In genomic region chr18:59516356-59517155, GRCh38 we compare ENCODE assay signal across 8 cellular contexts.
DNase-seq lines count a peak whose midpoint lies in the region; ATAC-seq and TF ChIP-seq lines count a peak whose summit lies in the region.
"Had no signal": no experiment of that assay in that cellular context is flagged by ENCODE, and none has a peak within 500 bp of the region (broad histone marks: within the 10 kb centered on the region; RNA-seq: fewer than 3 reads in every experiment).

No MANE protein-coding gene starts in this region.

- no peaks in the 10 kb centered on the region for H3K36me3 ChIP-seq in thyroid gland
- no peaks in the 10 kb centered on the region for H3K36me3 ChIP-seq in stomach

- WGBS in thyroid gland, 2 donors: 4 to 10% methylated on average over 6 of the region's 6 CpGs
- WGBS in stomach, 5 donors: 4 to 7% (median 5%) methylated on average over 6 of the region's 6 CpGs

- no peak for TF ChIP-seq CTCF in thyroid gland (IDR thresholded peaks at IDR 0.05)
- no peak for TF ChIP-seq CTCF in stomach (IDR thresholded peaks at IDR 0.05)

- no peak for ATAC-seq in HG03025 (IDR thresholded peaks at IDR 0.05; ENCODE audit: low FRiP score, unreplicated experiment)

- intact Hi-C loops in thyroid gland (cut with DNase I) (loop anchor here (10.0 kb wide), 1 partner anchor 52 kb away; no protein-coding TSS in a partner anchor), stomach (cut with DNase I; ENCODE audit: low total_unique reads) (no loop called here)

- no peak for TF ChIP-seq POLR2A in thyroid gland (IDR thresholded peaks at IDR 0.05)
- no peak for TF ChIP-seq POLR2A in stomach (IDR thresholded peaks at IDR 0.05)

- peak overlapping the region; percentile 40 to 71 (median 68) for H3K27ac ChIP-seq in thyroid gland
- no peak overlapping the region for H3K27ac ChIP-seq in stomach
- H3K27ac ChIP-seq: HL-60 had no signal

- H3K4me1 ChIP-seq in thyroid gland: peaks cover 26 to 31% of the 10 kb centered on the region in 2 donors
- peaks cover 0 to 25% (median 14%) of the 10 kb centered on the region in 4 donors for H3K4me1 ChIP-seq in stomach

- peak; percentile 41 for DNase-seq in HS-27A (ENCODE audit: low read depth)
- peak; percentile 32 for DNase-seq in amniotic stem cell (lab: John Stamatoyannopoulos, UW)
- DNase-seq in islet precursor cell: peak; percentile 95
- peak; percentile 80 to 82 for DNase-seq in thyroid gland
- no peak for DNase-seq in stomach
- no peak for DNase-seq in hypothalamus (lab: John Stamatoyannopoulos, UW)

- H3K4me3 ChIP-seq in thyroid gland (replicated peaks in 1 of 3) (no peak overlapping the region), stomach (no peak overlapping the region)

- no peaks in the 10 kb centered on the region for H3K27me3 ChIP-seq in thyroid gland
- H3K27me3 ChIP-seq in stomach: peaks cover 0 to 42% (median 0%) of the 10 kb centered on the region in 3 donors

- H3K9me3 ChIP-seq in thyroid gland (no peaks in the 10 kb centered on the region), stomach (peaks cover 0 to 9% (median 3%) of the 10 kb centered on the region in 4 donors)

- no peak for TF ChIP-seq EP300 in stomach (IDR thresholded peaks at IDR 0.05)

Comparison
In these comparisons a context has a peak if more than half of its experiments do, and no peak if none do; other contexts are left out.
1. DNase-seq: peak in HS-27A (single experiment), amniotic stem cell (single experiment), islet precursor cell (single experiment) and thyroid gland (2 of 2); none in stomach (single experiment) and hypothalamus (0 of 51).
2. H3K27ac ChIP-seq: peak in thyroid gland (3 of 3); none in stomach (0 of 5).